ENCODE assay signal across 34 cellular contexts in genomic region chr9:2970864-2971263, GRCh38.
"Had no signal": no experiment of that assay in that cellular context is flagged by ENCODE, and none has a peak within 500 bp of the region (broad histone marks: within the 10 kb centered on the region; RNA-seq: fewer than 3 reads in every experiment).

No MANE protein-coding gene starts in this region.

- FAIRE-seq: astrocyte, TTC549 had no signal

- H3K36me3 ChIP-seq: adrenal gland, brain microvascular endothelial cell, breast epithelium had no signal

- H3K27ac ChIP-seq: adrenal gland, body of pancreas, brain microvascular endothelial cell, breast epithelium, VCaP had no signal

- H3K4me3 ChIP-seq: adrenal gland, body of pancreas, breast epithelium had no signal

- H3K27me3 ChIP-seq: adrenal gland, body of pancreas, brain microvascular endothelial cell, breast epithelium had no signal

- H3K9me3 ChIP-seq: adrenal gland had no signal

- H3K4me1 ChIP-seq: adrenal gland, body of pancreas, breast epithelium had no signal

- DNase-seq: activated B cell treated with CpG ODN at 0.5 μM for 24 hours; activated CD4-positive, alpha-beta memory T cell treated with anti-CD3 and anti-CD28 coated beads for 36 hours; activated CD4-positive, alpha-beta T cell treated with anti-CD3 and anti-CD28 coated beads for 4 hours; activated CD4-positive, alpha-beta T cell treated with anti-CD3 and anti-CD28 coated beads, Interleukin-2, amount 10 ng/mL, durations not matched to agents 24 days and 14 days; activated CD4-positive, alpha-beta T cell treated with anti-CD3 and anti-CD28 coated beads, Interleukin-2, amount 50 U/mL, for 1 hour; activated CD4-positive, alpha-beta T cell treated with anti-CD3 and anti-CD28 coated beads, Interleukin-2, amount 50 U/mL, for 4 hours; activated CD4-positive, CD25-positive, alpha-beta regulatory T cell treated with anti-CD3 and anti-CD28 coated beads, Interleukin-2, amount 50 U/mL, for 72 hours; activated CD8-positive, alpha-beta memory T cell treated with anti-CD3 and anti-CD28 coated beads, Interleukin-2, amount 50 U/mL, for 4 hours; activated CD8-positive, alpha-beta T cell treated with anti-CD3 and anti-CD28 coated beads for 36 hours; activated effector memory CD4-positive, alpha-beta T cell treated with anti-CD3 and anti-CD28 coated beads, Interleukin-2, amount 50 U/mL, for 16 hours; activated gamma-delta T cell treated with Interleukin-2 at 50 U/mL for 16 hours; activated naive CD4-positive, alpha-beta T cell; activated naive CD4-positive, alpha-beta T cell treated with anti-CD3 and anti-CD28 coated beads for 36 hours; activated naive CD4-positive, alpha-beta T cell treated with anti-CD3 and anti-CD28 coated beads, Interleukin-2, amount 50 U/mL, for 16 hours; activated naive CD8-positive, alpha-beta T cell treated with anti-CD3 and anti-CD28 coated beads for 36 hours; activated T-cell treated with anti-CD3 and anti-CD28 coated beads for 4 hours; activated T-cell treated with anti-CD3 and anti-CD28 coated beads, Interleukin-2, amount 50 U/mL, for 1 hour; activated T-cell treated with anti-CD3 and anti-CD28 coated beads, Interleukin-2, amount 50 U/mL, for 4 hours; activated T-cell treated with anti-CD3 and anti-CD28 coated beads, Interleukin-2, amount 50 U/mL, for 72 hours; adrenal gland; amniotic stem cell; aorta; body of pancreas; brain microvascular endothelial cell; central memory CD4-positive, alpha-beta T cell; T-helper 1 cell; T-helper 2 cell; T-helper 9 cell had no signal

- ATAC-seq: activated CD8-positive, alpha-beta T cell treated with anti-CD3 and anti-CD28 coated beads for 36 hours; activated naive CD4-positive, alpha-beta T cell treated with anti-CD3 and anti-CD28 coated beads, Interleukin-2, amount 50 U/mL, for 72 hours; activated T-cell treated with anti-CD3 and anti-CD28 coated beads, Interleukin-2, amount 50 U/mL, for 4 hours; activated T-cell treated with anti-CD3 and anti-CD28 coated beads, Interleukin-2, amount 50 U/mL, for 72 hours; activated T-helper 17 cell treated with anti-CD3 and anti-CD28 coated beads, Interleukin-2, amount 50 U/mL, for 72 hours; body of pancreas had no signal
